ENCODE assay signal across 18 cellular contexts in genomic region chr1:227559499-227559898, GRCh38. TPM values are rescaled to one million over a fixed set of nuclear protein-coding genes. Genes with fewer than 3 reads are reported as not detected.
DNase-seq lines count a peak whose midpoint lies in the region; ATAC-seq and TF ChIP-seq lines count a peak whose summit lies in the region.
"Had no signal": no experiment of that assay in that cellular context is flagged by ENCODE, and none has a peak within 500 bp of the region (broad histone marks: within the 10 kb centered on the region; RNA-seq: fewer than 3 reads in every experiment).

No MANE protein-coding gene starts in this region.

- no peak overlapping the region for H3K27ac Mint-ChIP-seq in stimulated activated naive CD8-positive, alpha-beta T cell treated with anti-CD3 and anti-CD28 coated beads, Interleukin-15, Interleukin-2, amounts not matched to agents 100 ng/mL and 50 ng/mL, for 24 hours
- no peak overlapping the region for H3K27ac Mint-ChIP-seq in stimulated activated naive CD8-positive, alpha-beta T cell treated with anti-CD3 and anti-CD28 coated beads, Interleukin-15, amount 100 ng/mL, for 72 hours
- H3K27ac Mint-ChIP-seq in chondrocyte (ENCODE audit: unreplicated experiment) (no peak overlapping the region), naive B cell (peak overlapping the region in 3 of 6 donors; percentile 6 to 49 (median 9))
- no peak overlapping the region for H3K27ac Mint-ChIP-seq in natural killer cell treated with Interleukin-12 subunit alpha and Interleukin-12 subunit beta and Interleukin-15 and Interleukin-18, amount 100 ng/mL, for 72 hours
- H3K27ac Mint-ChIP-seq: CD8-positive, alpha-beta T cell had no signal

- H3K4me1 Mint-ChIP-seq in stimulated activated naive CD8-positive, alpha-beta T cell treated with anti-CD3 and anti-CD28 coated beads, Interleukin-15, Interleukin-2, amounts not matched to agents 100 ng/mL and 50 ng/mL, for 24 hours (ENCODE audit: low read depth): peaks cover 20% of the 10 kb centered on the region
- peaks cover 28% of the 10 kb centered on the region for H3K4me1 Mint-ChIP-seq in stimulated activated naive CD8-positive, alpha-beta T cell treated with anti-CD3 and anti-CD28 coated beads, Interleukin-15, amount 100 ng/mL, for 72 hours
- H3K4me1 Mint-ChIP-seq in chondrocyte (ENCODE audit: low read depth): peaks cover 12% of the 10 kb centered on the region
- H3K4me1 Mint-ChIP-seq in naive B cell: peaks cover 29 to 41% (median 38%) of the 10 kb centered on the region in 3 donors
- peaks cover 21 to 28% of the 10 kb centered on the region in 2 donors for H3K4me1 Mint-ChIP-seq in natural killer cell treated with Interleukin-12 subunit alpha and Interleukin-12 subunit beta and Interleukin-15 and Interleukin-18, amount 100 ng/mL, for 72 hours (ENCODE audit: low read depth in 2 of 2)

- DNase-seq in stimulated activated naive CD8-positive, alpha-beta T cell treated with anti-CD3 and anti-CD28 coated beads, Interleukin-15, amount 100 ng/mL, for 72 hours: no peak
- DNase-seq in chondrocyte (ENCODE audit: low spot score) (peak; percentile 79), naive B cell (no peak), NCI-H2171 treated with DMSO at 0.1 percent for 48 hours (lab: John Stamatoyannopoulos, UW) (no peak)
- no peak for DNase-seq in natural killer cell treated with Interleukin-12 subunit alpha and Interleukin-12 subunit beta and Interleukin-15 and Interleukin-18, amount 100 ng/mL, for 72 hours (ENCODE audit: low spot score)
- no peak for DNase-seq in stimulated activated CD4-positive, alpha-beta T cell treated with anti-CD3 and anti-CD28 coated beads, Interleukin-12 subunit alpha, Interleukin-12 subunit beta, amount 100 ng/mL, for 4 hours
- DNase-seq: Calu3; CD8-positive, alpha-beta T cell; DMS53; GOT3; NCI-H1417 treated with DMSO at 0.1 percent for 48 hours; NCI-H187 treated with DMSO at 0.1 percent for 48 hours; NCI-H226; NCI-H524; NCI-H82; SIG-M5 had no signal

- TF ChIP-seq CTCF in chondrocyte (IDR thresholded peaks at IDR 0.05): no peak

- peaks cover 12% of the 10 kb centered on the region for H3K9me3 Mint-ChIP-seq in stimulated activated naive CD8-positive, alpha-beta T cell treated with anti-CD3 and anti-CD28 coated beads, Interleukin-15, Interleukin-2, amounts not matched to agents 100 ng/mL and 50 ng/mL, for 24 hours
- H3K9me3 Mint-ChIP-seq in stimulated activated naive CD8-positive, alpha-beta T cell treated with anti-CD3 and anti-CD28 coated beads, Interleukin-15, amount 100 ng/mL, for 72 hours: peaks cover 10% of the 10 kb centered on the region in 2 donors
- H3K9me3 Mint-ChIP-seq in chondrocyte (ENCODE audit: low read depth) (peaks cover 3% of the 10 kb centered on the region), naive B cell (peaks cover under 1 to 13% (median 7%) of the 10 kb centered on the region in 7 donors)
- H3K9me3 Mint-ChIP-seq in natural killer cell treated with Interleukin-12 subunit alpha and Interleukin-12 subunit beta and Interleukin-15 and Interleukin-18, amount 100 ng/mL, for 72 hours: no peaks in the 10 kb centered on the region
- H3K9me3 Mint-ChIP-seq: CD8-positive, alpha-beta T cell had no signal

- peaks cover 7% of the 10 kb centered on the region for H3K36me3 Mint-ChIP-seq in stimulated activated naive CD8-positive, alpha-beta T cell treated with anti-CD3 and anti-CD28 coated beads, Interleukin-15, Interleukin-2, amounts not matched to agents 100 ng/mL and 50 ng/mL, for 24 hours (ENCODE audit: low read depth)
- H3K36me3 Mint-ChIP-seq in chondrocyte (ENCODE audit: low read depth) (no peaks in the 10 kb centered on the region), naive B cell (peaks cover 0 to 25% of the 10 kb centered on the region in 2 donors)
- peaks cover 14% of the 10 kb centered on the region for H3K36me3 Mint-ChIP-seq in natural killer cell treated with Interleukin-12 subunit alpha and Interleukin-12 subunit beta and Interleukin-15 and Interleukin-18, amount 100 ng/mL, for 72 hours

- H3K27me3 Mint-ChIP-seq in stimulated activated naive CD8-positive, alpha-beta T cell treated with anti-CD3 and anti-CD28 coated beads, Interleukin-15, Interleukin-2, amounts not matched to agents 100 ng/mL and 50 ng/mL, for 24 hours: peaks cover 37% of the 10 kb centered on the region
- H3K27me3 Mint-ChIP-seq in stimulated activated naive CD8-positive, alpha-beta T cell treated with anti-CD3 and anti-CD28 coated beads, Interleukin-15, amount 100 ng/mL, for 72 hours: peaks cover 45% of the 10 kb centered on the region
- no peaks in the 10 kb centered on the region for H3K27me3 Mint-ChIP-seq in chondrocyte (ENCODE audit: low read depth)
- H3K27me3 Mint-ChIP-seq in naive B cell: peaks cover 28 to 45% (median 33%) of the 10 kb centered on the region in 3 donors
- H3K27me3 Mint-ChIP-seq in natural killer cell treated with Interleukin-12 subunit alpha and Interleukin-12 subunit beta and Interleukin-15 and Interleukin-18, amount 100 ng/mL, for 72 hours: peaks cover 20 to 31% of the 10 kb centered on the region in 2 donors

- peak overlapping the region; percentile 0 for H3K4me3 Mint-ChIP-seq in stimulated activated naive CD8-positive, alpha-beta T cell treated with anti-CD3 and anti-CD28 coated beads, Interleukin-15, Interleukin-2, amounts not matched to agents 100 ng/mL and 50 ng/mL, for 24 hours
- H3K4me3 Mint-ChIP-seq in stimulated activated naive CD8-positive, alpha-beta T cell treated with anti-CD3 and anti-CD28 coated beads, Interleukin-15, amount 100 ng/mL, for 72 hours: no peak overlapping the region
- H3K4me3 Mint-ChIP-seq in chondrocyte (ENCODE audit: unreplicated experiment) (no peak overlapping the region), naive B cell (peak overlapping the region; percentile 62 to 91 (median 82))
- no peak overlapping the region for H3K4me3 Mint-ChIP-seq in natural killer cell treated with Interleukin-12 subunit alpha and Interleukin-12 subunit beta and Interleukin-15 and Interleukin-18, amount 100 ng/mL, for 72 hours

- ATAC-seq in stimulated activated naive CD8-positive, alpha-beta T cell treated with anti-CD3 and anti-CD28 coated beads, Interleukin-15, amount 100 ng/mL, for 72 hours: no peak
- ATAC-seq in naive B cell (ENCODE audit: low read depth in 2 of 2): no peak
- no peak for ATAC-seq in natural killer cell treated with Interleukin-12 subunit alpha and Interleukin-12 subunit beta and Interleukin-15 and Interleukin-18, amount 100 ng/mL, for 72 hours
- no peak for ATAC-seq in HG02678 (IDR thresholded peaks at IDR 0.05; ENCODE audit: unreplicated experiment)
- ATAC-seq: CD8-positive, alpha-beta T cell had no signal

RNA-seq across cellular contexts. Expression of gene ZNF678, which starts 3.9 kb away (rescaled TPM):
- total RNA-seq in chondrocyte: 4.2 to 6.3 TPM (median 4.6 TPM) in 3 replicates
- polyA plus RNA-seq in naive B cell (ENCODE audit: low read depth in 6 of 6): 10 to 100 TPM in 5 of 6 donors, 1 to 10 TPM in 1; 6.5 to 19.5 (median 14.4) TPM
- 1 to 10 TPM; 5.7 to 7.6 TPM for total RNA-seq in natural killer cell treated with Interleukin-12 subunit alpha and Interleukin-12 subunit beta and Interleukin-15 and Interleukin-18, amount 100 ng/mL, for 72 hours

Comparison
In these comparisons a context has a peak if more than half of its experiments do, and no peak if none do; other contexts are left out.
1. H3K4me3 Mint-ChIP-seq: peak in stimulated activated naive CD8-positive, alpha-beta T cell treated with anti-CD3 and anti-CD28 coated beads, Interleukin-15, Interleukin-2, amounts not matched to agents 100 ng/mL and 50 ng/mL, for 24 hours (single experiment) and naive B cell (8 of 8); none in stimulated activated naive CD8-positive, alpha-beta T cell treated with anti-CD3 and anti-CD28 coated beads, Interleukin-15, amount 100 ng/mL, for 72 hours (0 of 2), chondrocyte (single experiment) and natural killer cell treated with Interleukin-12 subunit alpha and Interleukin-12 subunit beta and Interleukin-15 and Interleukin-18, amount 100 ng/mL, for 72 hours (single experiment).